In the genomic region with DNA sequence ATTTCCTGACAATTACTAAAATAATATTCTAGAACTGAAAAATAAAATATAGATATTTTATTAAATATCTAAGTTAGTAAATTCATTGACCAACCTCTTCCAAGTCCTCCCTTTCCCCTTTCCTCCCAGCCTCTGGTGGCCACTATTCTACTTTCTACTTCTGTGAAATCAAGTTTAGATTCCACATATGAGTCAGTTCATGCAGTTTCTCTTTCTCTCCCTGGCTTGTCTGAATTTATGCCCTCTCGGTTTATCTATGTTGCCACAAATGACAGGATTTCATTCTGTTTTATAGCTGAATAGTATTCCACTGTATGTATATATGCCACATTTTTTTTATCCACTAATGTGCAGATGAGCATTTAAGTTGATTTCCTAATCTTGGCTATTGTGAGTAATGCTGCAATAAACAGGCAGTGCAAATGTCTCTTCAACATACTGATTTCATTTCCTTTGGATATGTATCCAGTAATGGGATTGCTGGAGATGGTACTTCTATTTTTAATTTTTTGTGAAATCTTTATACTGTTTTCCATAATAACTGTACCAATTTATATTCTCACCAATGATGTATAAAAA, we compare ENCODE assay signal across 11 cellular contexts. TPM values are rescaled to one million over a fixed set of nuclear protein-coding genes. Genes with fewer than 3 reads are reported as not detected.
A peak's percentile ranks its signal among the peaks of the same experiment; 100 is the strongest.
DNase-seq lines count a peak whose midpoint lies in the region; ATAC-seq and TF ChIP-seq lines count a peak whose summit lies in the region.
"Had no signal": no experiment of that assay in that cellular context is flagged by ENCODE, and none has a peak within 500 bp of the region (broad histone marks: within the 10 kb centered on the region; RNA-seq: fewer than 3 reads in every experiment).

No MANE protein-coding gene starts in this region.

- H3K27ac ChIP-seq in neuronal stem cell (replicated peaks; ENCODE audit: low read length), result no peak overlapping the region
- H3K27ac ChIP-seq: coronary artery had no signal

- no peaks in the 10 kb centered on the region for H3K79me1 ChIP-seq in neuronal stem cell (ENCODE audit: low read depth, low read length)

- ATAC-seq in GM19452 (IDR thresholded peaks at IDR 0.05; ENCODE audit: unreplicated experiment) (peak; percentile 97), HG03039 (IDR thresholded peaks at IDR 0.05; ENCODE audit: unreplicated experiment) (peak; percentile 93), left colon (no peak)
- ATAC-seq: stimulated activated memory B cell treated with anti-CD40 and anti-IgM and Interleukin-4, amounts not matched to agents 10 μg/mL and 1 μg/mL and 100 μg/mL, for 72 hours had no signal

- H2AK5ac ChIP-seq in neuronal stem cell (ENCODE audit: low read depth, low read length), result no peak overlapping the region

- no peak overlapping the region for H2BK120ac ChIP-seq in neuronal stem cell (ENCODE audit: low read depth, low read length)

- no peaks in the 10 kb centered on the region for H3K4me1 ChIP-seq in neuronal stem cell (ENCODE audit: control insufficient read depth in 2 of 2, insufficient read depth in 1 of 2, low read depth in 1 of 2, low read length in 2 of 2)

- H3K9me3 ChIP-seq in neuronal stem cell (replicated peaks in 1 of 2; ENCODE audit: control insufficient read depth in 2 of 2, insufficient read depth in 1 of 2, low read depth in 1 of 2, low read length in 2 of 2), result no peaks in the 10 kb centered on the region

- no peak overlapping the region for H2AFZ ChIP-seq in neuronal stem cell (ENCODE audit: low read length)

- in situ Hi-C loops in astrocyte of the spinal cord (cut with HindIII; ENCODE audit: low sequenced_read_pairs), result no loop called here

- H2BK5ac ChIP-seq in neuronal stem cell (ENCODE audit: low read length), result no peak overlapping the region

- H3K4ac ChIP-seq in neuronal stem cell (ENCODE audit: low read length), result no peak overlapping the region

- no CpG with 5 or more reads among the region's 1 CpG for WGBS in neuronal stem cell (ENCODE audit: extremely low coverage in 2 of 2, insufficient read length in 2 of 2, insufficient replicate concordance in 1 of 2), 2 donors

- H3K18ac ChIP-seq in neuronal stem cell (ENCODE audit: low read length), result no peak overlapping the region

- H4K8ac ChIP-seq in neuronal stem cell (ENCODE audit: low read depth, low read length), result no peak overlapping the region

- intact Hi-C loops in left colon (cut with DNase I, micrococcal nuclease), result no loop called here

- no peak overlapping the region for H2BK12ac ChIP-seq in neuronal stem cell (ENCODE audit: low read length)

- H2BK15ac ChIP-seq in neuronal stem cell (ENCODE audit: low read length), result no peak overlapping the region

- TF ChIP-seq CTCF in GM12873 (IDR thresholded peaks at IDR 0.05; ENCODE audit: insufficient read depth, low read depth, low read length, missing control alignments) (peak; percentile 6), astrocyte of the spinal cord (IDR thresholded peaks at IDR 0.05; ENCODE audit: low read depth, low read length) (no peak)

- peaks cover 0 to 6% (median 0%) of the 10 kb centered on the region in 3 experiments for H3K27me3 ChIP-seq in neuronal stem cell (ENCODE audit: control insufficient read depth in 3 of 3, insufficient read depth in 3 of 3, low read depth in 1 of 3, low read length in 3 of 3)

- no peak overlapping the region for H3K23ac ChIP-seq in neuronal stem cell (ENCODE audit: low read depth, low read length, poor library complexity)

- no peak overlapping the region for H3K4me2 ChIP-seq in neuronal stem cell (ENCODE audit: insufficient read depth, low read length, poor library complexity, severe bottlenecking)

- H4K91ac ChIP-seq in neuronal stem cell (ENCODE audit: low read depth, low read length, poor library complexity), result no peak overlapping the region

- H3K9ac ChIP-seq in neuronal stem cell (ENCODE audit: low read depth, low read length, poor library complexity), result no peak overlapping the region

- peak; percentile 35 for DNase-seq in astrocyte of the spinal cord (ENCODE audit: low read depth, low spot score)
- DNase-seq in HuH-7 (ENCODE audit: low spot score), result no peak
- no peak for DNase-seq in neuronal stem cell (ENCODE audit: low spot score)
- no peak for DNase-seq in NCI-H1436 (lab: John Stamatoyannopoulos, UW)
- no peak for DNase-seq in left colon
- DNase-seq: NCI-H524 had no signal

- H3K14ac ChIP-seq in neuronal stem cell (ENCODE audit: low read length), result no peak overlapping the region

- H3K4me3 ChIP-seq in astrocyte of the spinal cord (ENCODE audit: low read depth, low read length), result no peak overlapping the region
- no peak overlapping the region for H3K4me3 ChIP-seq in neuronal stem cell (ENCODE audit: low read length in 2 of 2)
- H3K4me3 ChIP-seq: coronary artery had no signal

- H3K36me3 ChIP-seq in neuronal stem cell (replicated peaks in 1 of 2; ENCODE audit: control insufficient read depth in 2 of 2, insufficient read depth in 2 of 2, low read length in 2 of 2), result no peaks in the 10 kb centered on the region

RNA-seq across cellular contexts. Expression of a gene that starts 52.3 kb away (rescaled TPM):
- 12.6 TPM for polyA plus RNA-seq in neuronal stem cell (2013, experiment 1 of 2)
- 13.5 TPM for polyA plus RNA-seq in neuronal stem cell (2013, experiment 2 of 2)
- 10 to 100 TPM; 15.9 to 18.5 TPM for total RNA-seq in left colon
